1 cellular context compared by ENCODE assay signal in the genomic region with DNA sequence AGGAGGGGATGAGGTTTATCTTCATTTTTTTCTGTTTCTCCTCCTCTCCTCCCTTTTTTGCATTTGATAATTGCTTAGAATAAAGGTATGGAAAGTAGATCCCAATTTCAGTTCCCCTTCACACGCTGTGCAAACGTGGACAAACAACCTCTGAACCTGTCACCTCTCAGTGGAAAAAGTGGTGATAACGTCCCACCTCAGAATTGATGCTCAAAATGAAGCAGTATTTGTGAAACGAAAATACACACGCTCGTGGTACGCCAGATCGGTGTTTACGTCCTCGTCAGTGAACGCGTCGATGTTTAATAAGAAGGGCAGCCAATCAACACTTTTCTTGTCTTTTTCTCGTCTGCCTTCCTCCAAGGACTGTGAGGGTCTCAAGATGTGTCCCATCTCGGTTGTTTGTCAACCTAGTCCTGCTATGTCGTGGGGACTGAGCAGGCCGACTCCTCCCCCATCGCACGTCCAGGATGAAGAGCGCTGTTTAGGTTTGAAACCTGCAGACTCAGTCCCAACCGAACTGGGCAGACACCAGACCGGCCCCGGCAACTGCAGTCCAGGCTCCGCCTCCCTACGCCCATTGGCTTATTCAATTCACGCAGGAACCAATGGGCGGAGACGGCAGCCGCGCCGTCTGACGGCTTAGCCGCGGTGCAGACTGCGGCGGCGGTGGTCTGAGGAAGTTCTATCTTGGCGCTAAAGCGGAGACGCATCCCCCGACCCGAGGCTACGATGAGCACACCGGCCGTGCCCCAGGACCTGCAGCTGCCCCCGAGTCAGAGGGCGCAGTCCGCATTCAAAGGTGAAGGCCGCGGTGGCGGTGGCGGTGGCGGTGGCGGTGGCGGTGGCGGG.
A peak's percentile ranks its signal among the peaks of the same experiment; 100 is the strongest.
TF ChIP-seq lines count a peak whose summit lies in the region.

A gene with protein sequence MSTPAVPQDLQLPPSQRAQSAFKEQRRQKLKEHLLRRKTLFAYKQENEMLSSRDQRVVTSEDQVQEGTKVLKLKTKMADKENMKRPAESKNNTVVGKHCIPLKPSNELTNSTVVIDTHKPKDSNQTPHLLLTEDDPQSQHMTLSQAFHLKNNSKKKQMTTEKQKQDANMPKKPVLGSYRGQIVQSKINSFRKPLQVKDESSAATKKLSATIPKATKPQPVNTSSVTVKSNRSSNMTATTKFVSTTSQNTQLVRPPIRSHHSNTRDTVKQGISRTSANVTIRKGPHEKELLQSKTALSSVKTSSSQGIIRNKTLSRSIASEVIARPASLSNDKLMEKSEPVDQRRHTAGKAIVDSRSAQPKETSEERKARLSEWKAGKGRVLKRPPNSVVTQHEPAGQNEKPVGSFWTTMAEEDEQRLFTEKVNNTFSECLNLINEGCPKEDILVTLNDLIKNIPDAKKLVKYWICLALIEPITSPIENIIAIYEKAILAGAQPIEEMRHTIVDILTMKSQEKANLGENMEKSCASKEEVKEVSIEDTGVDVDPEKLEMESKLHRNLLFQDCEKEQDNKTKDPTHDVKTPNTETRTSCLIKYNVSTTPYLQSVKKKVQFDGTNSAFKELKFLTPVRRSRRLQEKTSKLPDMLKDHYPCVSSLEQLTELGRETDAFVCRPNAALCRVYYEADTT (plus strand): TSS at position 654 of the 852 bp plus-strand sequence. CDS start 79 bp downstream, at position 733.

TF ChIP-seq in GM12878, 131 proteins besides CTCF, POLR2A, EP300 and RAD21 (continued from another document):
- TF ChIP-seq, protein P1, sequence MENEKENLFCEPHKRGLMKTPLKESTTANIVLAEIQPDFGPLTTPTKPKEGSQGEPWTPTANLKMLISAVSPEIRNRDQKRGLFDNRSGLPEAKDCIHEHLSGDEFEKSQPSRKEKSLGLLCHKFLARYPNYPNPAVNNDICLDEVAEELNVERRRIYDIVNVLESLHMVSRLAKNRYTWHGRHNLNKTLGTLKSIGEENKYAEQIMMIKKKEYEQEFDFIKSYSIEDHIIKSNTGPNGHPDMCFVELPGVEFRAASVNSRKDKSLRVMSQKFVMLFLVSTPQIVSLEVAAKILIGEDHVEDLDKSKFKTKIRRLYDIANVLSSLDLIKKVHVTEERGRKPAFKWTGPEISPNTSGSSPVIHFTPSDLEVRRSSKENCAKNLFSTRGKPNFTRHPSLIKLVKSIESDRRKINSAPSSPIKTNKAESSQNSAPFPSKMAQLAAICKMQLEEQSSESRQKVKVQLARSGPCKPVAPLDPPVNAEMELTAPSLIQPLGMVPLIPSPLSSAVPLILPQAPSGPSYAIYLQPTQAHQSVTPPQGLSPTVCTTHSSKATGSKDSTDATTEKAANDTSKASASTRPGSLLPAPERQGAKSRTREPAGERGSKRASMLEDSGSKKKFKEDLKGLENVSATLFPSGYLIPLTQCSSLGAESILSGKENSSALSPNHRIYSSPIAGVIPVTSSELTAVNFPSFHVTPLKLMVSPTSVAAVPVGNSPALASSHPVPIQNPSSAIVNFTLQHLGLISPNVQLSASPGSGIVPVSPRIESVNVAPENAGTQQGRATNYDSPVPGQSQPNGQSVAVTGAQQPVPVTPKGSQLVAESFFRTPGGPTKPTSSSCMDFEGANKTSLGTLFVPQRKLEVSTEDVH (IDR thresholded peaks at IDR 0.05; ENCODE audit: low read depth, partially characterized antibody) = no peak
- TF ChIP-seq ESRRA (IDR thresholded peaks at IDR 0.05; ENCODE audit: low read length) (no peak), MYC (IDR thresholded peaks at IDR 0.05; ENCODE audit: insufficient read depth, insufficient read length, insufficient replicate concordance, low read length, severe bottlenecking) (no peak), CHD1 (IDR thresholded peaks at IDR 0.05; ENCODE audit: low read depth, low read length) (no peak), CHD4 (IDR thresholded peaks at IDR 0.05) (no peak), TARDBP (IDR thresholded peaks at IDR 0.05; ENCODE audit: borderline replicate concordance) (no peak), STAT1 (conservative IDR thresholded peaks at IDR 0.05) (no peak), NRF1 (conservative IDR thresholded peaks at IDR 0.05; ENCODE audit: low read depth, low read length) (no peak), CBX3 (IDR thresholded peaks at IDR 0.05; ENCODE audit: borderline replicate concordance, low read depth) (no peak), BHLHE40 (IDR thresholded peaks at IDR 0.05; ENCODE audit: borderline replicate concordance in 1 of 2, low read depth in 2 of 2, low read length in 1 of 2) (peak; percentile 0 to 29; a peak in 2 of 4 replicates), BCL11A (IDR thresholded peaks at IDR 0.05; ENCODE audit: low read depth, low read length) (no peak), JUND (IDR thresholded peaks at IDR 0.05; ENCODE audit: low read depth, low read length) (no peak), HDAC2 (IDR thresholded peaks at IDR 0.05) (no peak), FOXM1 (IDR thresholded peaks at IDR 0.05; ENCODE audit: low read depth, low read length) (peak; percentile 61), SUZ12 (IDR thresholded peaks at IDR 0.05; ENCODE audit: unreplicated experiment) (no peak), PML (IDR thresholded peaks at IDR 0.05; ENCODE audit: low read length) (peak; percentile 66; the same call in 1 of the 2 replicates), SMC3 (IDR thresholded peaks at IDR 0.05; ENCODE audit: borderline replicate concordance, low read length) (no peak), HDAC6 (IDR thresholded peaks at IDR 0.05; ENCODE audit: unreplicated experiment) (no peak), SPI1 (IDR thresholded peaks at IDR 0.05; ENCODE audit: borderline replicate concordance, insufficient read depth, low read depth, low read length) (peak; percentile 61; the same call in 1 of the 2 replicates), EZH2 (IDR thresholded peaks at IDR 0.05; ENCODE audit: borderline replicate concordance, control insufficient read depth, low read depth, low read length) (no peak), IKZF1 (conservative IDR thresholded peaks at IDR 0.05) (peak; percentile 44), RBBP5 (conservative IDR thresholded peaks at IDR 0.05) (no peak)
- TF ChIP-seq, protein P2, sequence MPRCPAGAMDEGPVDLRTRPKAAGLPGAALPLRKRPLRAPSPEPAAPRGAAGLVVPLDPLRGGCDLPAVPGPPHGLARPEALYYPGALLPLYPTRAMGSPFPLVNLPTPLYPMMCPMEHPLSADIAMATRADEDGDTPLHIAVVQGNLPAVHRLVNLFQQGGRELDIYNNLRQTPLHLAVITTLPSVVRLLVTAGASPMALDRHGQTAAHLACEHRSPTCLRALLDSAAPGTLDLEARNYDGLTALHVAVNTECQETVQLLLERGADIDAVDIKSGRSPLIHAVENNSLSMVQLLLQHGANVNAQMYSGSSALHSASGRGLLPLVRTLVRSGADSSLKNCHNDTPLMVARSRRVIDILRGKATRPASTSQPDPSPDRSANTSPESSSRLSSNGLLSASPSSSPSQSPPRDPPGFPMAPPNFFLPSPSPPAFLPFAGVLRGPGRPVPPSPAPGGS (IDR thresholded peaks at IDR 0.05; ENCODE audit: borderline replicate concordance, insufficient read depth, low read depth, low read length, poor library complexity, severe bottlenecking) = peak; percentile 42
- TF ChIP-seq, protein P3, sequence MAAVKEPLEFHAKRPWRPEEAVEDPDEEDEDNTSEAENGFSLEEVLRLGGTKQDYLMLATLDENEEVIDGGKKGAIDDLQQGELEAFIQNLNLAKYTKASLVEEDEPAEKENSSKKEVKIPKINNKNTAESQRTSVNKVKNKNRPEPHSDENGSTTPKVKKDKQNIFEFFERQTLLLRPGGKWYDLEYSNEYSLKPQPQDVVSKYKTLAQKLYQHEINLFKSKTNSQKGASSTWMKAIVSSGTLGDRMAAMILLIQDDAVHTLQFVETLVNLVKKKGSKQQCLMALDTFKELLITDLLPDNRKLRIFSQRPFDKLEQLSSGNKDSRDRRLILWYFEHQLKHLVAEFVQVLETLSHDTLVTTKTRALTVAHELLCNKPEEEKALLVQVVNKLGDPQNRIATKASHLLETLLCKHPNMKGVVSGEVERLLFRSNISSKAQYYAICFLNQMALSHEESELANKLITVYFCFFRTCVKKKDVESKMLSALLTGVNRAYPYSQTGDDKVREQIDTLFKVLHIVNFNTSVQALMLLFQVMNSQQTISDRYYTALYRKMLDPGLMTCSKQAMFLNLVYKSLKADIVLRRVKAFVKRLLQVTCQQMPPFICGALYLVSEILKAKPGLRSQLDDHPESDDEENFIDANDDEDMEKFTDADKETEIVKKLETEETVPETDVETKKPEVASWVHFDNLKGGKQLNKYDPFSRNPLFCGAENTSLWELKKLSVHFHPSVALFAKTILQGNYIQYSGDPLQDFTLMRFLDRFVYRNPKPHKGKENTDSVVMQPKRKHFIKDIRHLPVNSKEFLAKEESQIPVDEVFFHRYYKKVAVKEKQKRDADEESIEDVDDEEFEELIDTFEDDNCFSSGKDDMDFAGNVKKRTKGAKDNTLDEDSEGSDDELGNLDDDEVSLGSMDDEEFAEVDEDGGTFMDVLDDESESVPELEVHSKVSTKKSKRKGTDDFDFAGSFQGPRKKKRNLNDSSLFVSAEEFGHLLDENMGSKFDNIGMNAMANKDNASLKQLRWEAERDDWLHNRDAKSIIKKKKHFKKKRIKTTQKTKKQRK (IDR thresholded peaks at IDR 0.05; ENCODE audit: low read depth, low read length) = no peak
- TF ChIP-seq, protein P4, sequence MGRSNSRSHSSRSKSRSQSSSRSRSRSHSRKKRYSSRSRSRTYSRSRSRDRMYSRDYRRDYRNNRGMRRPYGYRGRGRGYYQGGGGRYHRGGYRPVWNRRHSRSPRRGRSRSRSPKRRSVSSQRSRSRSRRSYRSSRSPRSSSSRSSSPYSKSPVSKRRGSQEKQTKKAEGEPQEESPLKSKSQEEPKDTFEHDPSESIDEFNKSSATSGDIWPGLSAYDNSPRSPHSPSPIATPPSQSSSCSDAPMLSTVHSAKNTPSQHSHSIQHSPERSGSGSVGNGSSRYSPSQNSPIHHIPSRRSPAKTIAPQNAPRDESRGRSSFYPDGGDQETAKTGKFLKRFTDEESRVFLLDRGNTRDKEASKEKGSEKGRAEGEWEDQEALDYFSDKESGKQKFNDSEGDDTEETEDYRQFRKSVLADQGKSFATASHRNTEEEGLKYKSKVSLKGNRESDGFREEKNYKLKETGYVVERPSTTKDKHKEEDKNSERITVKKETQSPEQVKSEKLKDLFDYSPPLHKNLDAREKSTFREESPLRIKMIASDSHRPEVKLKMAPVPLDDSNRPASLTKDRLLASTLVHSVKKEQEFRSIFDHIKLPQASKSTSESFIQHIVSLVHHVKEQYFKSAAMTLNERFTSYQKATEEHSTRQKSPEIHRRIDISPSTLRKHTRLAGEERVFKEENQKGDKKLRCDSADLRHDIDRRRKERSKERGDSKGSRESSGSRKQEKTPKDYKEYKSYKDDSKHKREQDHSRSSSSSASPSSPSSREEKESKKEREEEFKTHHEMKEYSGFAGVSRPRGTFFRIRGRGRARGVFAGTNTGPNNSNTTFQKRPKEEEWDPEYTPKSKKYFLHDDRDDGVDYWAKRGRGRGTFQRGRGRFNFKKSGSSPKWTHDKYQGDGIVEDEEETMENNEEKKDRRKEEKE (IDR thresholded peaks at IDR 0.05) = no peak
- TF ChIP-seq, protein P5, sequence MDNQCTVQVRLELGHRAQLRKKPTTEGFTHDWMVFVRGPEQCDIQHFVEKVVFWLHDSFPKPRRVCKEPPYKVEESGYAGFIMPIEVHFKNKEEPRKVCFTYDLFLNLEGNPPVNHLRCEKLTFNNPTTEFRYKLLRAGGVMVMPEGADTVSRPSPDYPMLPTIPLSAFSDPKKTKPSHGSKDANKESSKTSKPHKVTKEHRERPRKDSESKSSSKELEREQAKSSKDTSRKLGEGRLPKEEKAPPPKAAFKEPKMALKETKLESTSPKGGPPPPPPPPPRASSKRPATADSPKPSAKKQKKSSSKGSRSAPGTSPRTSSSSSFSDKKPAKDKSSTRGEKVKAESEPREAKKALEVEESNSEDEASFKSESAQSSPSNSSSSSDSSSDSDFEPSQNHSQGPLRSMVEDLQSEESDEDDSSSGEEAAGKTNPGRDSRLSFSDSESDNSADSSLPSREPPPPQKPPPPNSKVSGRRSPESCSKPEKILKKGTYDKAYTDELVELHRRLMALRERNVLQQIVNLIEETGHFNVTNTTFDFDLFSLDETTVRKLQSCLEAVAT (IDR thresholded peaks at IDR 0.05) = peak; percentile 88; the same call in 1 of the 2 replicates
- TF ChIP-seq, protein P6, sequence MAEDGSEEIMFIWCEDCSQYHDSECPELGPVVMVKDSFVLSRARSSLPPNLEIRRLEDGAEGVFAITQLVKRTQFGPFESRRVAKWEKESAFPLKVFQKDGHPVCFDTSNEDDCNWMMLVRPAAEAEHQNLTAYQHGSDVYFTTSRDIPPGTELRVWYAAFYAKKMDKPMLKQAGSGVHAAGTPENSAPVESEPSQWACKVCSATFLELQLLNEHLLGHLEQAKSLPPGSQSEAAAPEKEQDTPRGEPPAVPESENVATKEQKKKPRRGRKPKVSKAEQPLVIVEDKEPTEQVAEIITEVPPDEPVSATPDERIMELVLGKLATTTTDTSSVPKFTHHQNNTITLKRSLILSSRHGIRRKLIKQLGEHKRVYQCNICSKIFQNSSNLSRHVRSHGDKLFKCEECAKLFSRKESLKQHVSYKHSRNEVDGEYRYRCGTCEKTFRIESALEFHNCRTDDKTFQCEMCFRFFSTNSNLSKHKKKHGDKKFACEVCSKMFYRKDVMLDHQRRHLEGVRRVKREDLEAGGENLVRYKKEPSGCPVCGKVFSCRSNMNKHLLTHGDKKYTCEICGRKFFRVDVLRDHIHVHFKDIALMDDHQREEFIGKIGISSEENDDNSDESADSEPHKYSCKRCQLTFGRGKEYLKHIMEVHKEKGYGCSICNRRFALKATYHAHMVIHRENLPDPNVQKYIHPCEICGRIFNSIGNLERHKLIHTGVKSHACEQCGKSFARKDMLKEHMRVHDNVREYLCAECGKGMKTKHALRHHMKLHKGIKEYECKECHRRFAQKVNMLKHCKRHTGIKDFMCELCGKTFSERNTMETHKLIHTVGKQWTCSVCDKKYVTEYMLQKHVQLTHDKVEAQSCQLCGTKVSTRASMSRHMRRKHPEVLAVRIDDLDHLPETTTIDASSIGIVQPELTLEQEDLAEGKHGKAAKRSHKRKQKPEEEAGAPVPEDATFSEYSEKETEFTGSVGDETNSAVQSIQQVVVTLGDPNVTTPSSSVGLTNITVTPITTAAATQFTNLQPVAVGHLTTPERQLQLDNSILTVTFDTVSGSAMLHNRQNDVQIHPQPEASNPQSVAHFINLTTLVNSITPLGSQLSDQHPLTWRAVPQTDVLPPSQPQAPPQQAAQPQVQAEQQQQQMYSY (CRISPR knock-in tag; IDR thresholded peaks at IDR 0.05) = no peak
- TF ChIP-seq, protein P7, sequence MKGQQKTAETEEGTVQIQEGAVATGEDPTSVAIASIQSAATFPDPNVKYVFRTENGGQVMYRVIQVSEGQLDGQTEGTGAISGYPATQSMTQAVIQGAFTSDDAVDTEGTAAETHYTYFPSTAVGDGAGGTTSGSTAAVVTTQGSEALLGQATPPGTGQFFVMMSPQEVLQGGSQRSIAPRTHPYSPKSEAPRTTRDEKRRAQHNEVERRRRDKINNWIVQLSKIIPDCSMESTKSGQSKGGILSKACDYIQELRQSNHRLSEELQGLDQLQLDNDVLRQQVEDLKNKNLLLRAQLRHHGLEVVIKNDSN (IDR thresholded peaks at IDR 0.05; ENCODE audit: borderline replicate concordance, extremely low read length, insufficient read depth, low read depth, low read length) = no peak
